ENCODE assay signal across 8 cellular contexts in the genomic region with DNA sequence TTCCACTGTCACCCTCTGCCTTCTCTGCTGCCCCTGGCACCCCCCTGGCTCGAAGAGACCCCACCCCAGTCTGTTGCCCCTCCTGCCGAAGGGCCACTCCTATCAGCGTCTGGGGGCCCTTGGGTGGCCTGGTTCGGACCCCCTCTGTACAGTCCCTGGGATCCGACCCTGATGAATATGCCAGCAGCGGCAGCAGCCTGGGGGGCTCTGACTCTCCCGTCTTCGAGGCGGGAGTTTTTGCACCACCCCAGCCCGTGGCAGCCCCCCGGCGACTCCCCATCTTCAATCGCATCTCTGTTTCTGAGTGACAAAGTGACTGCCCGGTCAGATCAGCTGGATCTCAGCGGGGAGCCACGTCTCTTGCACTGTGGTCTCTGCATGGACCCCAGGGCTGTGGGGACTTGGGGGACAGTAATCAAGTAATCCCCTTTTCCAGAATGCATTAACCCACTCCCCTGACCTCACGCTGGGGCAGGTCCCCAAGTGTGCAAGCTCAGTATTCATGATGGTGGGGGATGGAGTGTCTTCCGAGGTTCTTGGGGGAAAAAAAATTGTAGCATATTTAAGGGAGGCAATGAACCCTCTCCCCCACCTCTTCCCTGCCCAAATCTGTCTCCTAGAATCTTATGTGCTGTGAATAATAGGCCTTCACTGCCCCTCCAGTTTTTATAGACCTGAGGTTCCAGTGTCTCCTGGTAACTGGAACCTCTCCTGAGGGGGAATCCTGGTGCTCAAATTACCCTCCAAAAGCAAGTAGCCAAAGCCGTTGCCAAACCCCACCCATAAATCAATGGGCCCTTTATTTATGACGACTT.
DNase-seq lines count a peak whose midpoint lies in the region; ATAC-seq and TF ChIP-seq lines count a peak whose summit lies in the region.

No MANE protein-coding gene starts in this region.

- no peak overlapping the region for H2AFZ ChIP-seq in KMS-11 (ENCODE audit: low read depth)

- H3K79me2 ChIP-seq in KMS-11 (ENCODE audit: insufficient read depth, low read depth) = peaks cover 24% of the 10 kb centered on the region

- H3K36me3 ChIP-seq in KMS-11 (ENCODE audit: insufficient read depth) = no peaks in the 10 kb centered on the region
- no peaks in the 10 kb centered on the region for H3K36me3 ChIP-seq in WERI-Rb-1

- no peaks in the 10 kb centered on the region for H3K9me3 ChIP-seq in WERI-Rb-1 (ENCODE audit: severe bottlenecking)

- H3K27ac ChIP-seq in KMS-11 = peak overlapping the region; percentile 61
- no peak overlapping the region for H3K27ac ChIP-seq in WERI-Rb-1

- peak overlapping the region; percentile 80; the same call in 1 of the 2 replicates for H3K9ac ChIP-seq in KMS-11

- peaks cover 49% of the 10 kb centered on the region for H3K4me1 ChIP-seq in KMS-11 (ENCODE audit: low read depth, poor library complexity, severe bottlenecking)

- H3K27me3 ChIP-seq in KMS-11 (ENCODE audit: insufficient read depth, low read depth) = no peaks in the 10 kb centered on the region
- no peaks in the 10 kb centered on the region for H3K27me3 ChIP-seq in WERI-Rb-1 (ENCODE audit: insufficient read depth, low read depth, severe bottlenecking)

- H4K20me1 ChIP-seq in KMS-11 (ENCODE audit: insufficient read depth) = no peaks in the 10 kb centered on the region

- H3K4me2 ChIP-seq in KMS-11 = peak overlapping the region; percentile 71

- ATAC-seq in GM19023 (IDR thresholded peaks at IDR 0.05; ENCODE audit: unreplicated experiment) = no peak

- H3K4me3 ChIP-seq in KMS-11 (IDR thresholded peaks at IDR 0.05; ENCODE audit: insufficient read depth, low read depth, low read length) = no peak overlapping the region
- peak overlapping the region; percentile 97 for H3K4me3 ChIP-seq in fibroblast of mammary gland (ENCODE audit: control insufficient read depth, low read depth, low read length)
- peak overlapping the region; percentile 89 for H3K4me3 ChIP-seq in retinal pigment epithelial cell (ENCODE audit: low read length)
- H3K4me3 ChIP-seq in WERI-Rb-1 (ENCODE audit: low read depth, low read length) = no peak overlapping the region

- TF ChIP-seq CTCF in KMS-11 (conservative IDR thresholded peaks at IDR 0.05; ENCODE audit: low read depth, low read length) (no peak), fibroblast of mammary gland (conservative IDR thresholded peaks at IDR 0.05; ENCODE audit: control insufficient read depth, insufficient read depth, low read depth, low read length) (no peak), retinal pigment epithelial cell (conservative IDR thresholded peaks at IDR 0.05; ENCODE audit: low read depth, low read length) (no peak), WERI-Rb-1 (IDR thresholded peaks at IDR 0.05; ENCODE audit: low read depth, low read length) (no peak)

- DNase-seq in CD1c-positive myeloid dendritic cell (ENCODE audit: extremely low spot score) (peak; percentile 21), fibroblast of mammary gland (ENCODE audit: low read depth) (peak; percentile 69), retinal pigment epithelial cell (ENCODE audit: low read depth) (no peak), WERI-Rb-1 (no peak), cerebellar cortex (ENCODE audit: low spot score) (no peak)
- peak; percentile 19 to 35 for DNase-seq in activated CD4-positive, alpha-beta T cell treated with anti-CD3 and anti-CD28 coated beads, Interleukin-2, amount 50 U/mL, for 48 hours

Comparison
In these comparisons a context has a peak if more than half of its experiments do, and no peak if none do; other contexts are left out.
1. DNase-seq: peak in CD1c-positive myeloid dendritic cell (single experiment), activated CD4-positive, alpha-beta T cell treated with anti-CD3 and anti-CD28 coated beads, Interleukin-2, amount 50 U/mL, for 48 hours (2 of 2) and fibroblast of mammary gland (single experiment); none in retinal pigment epithelial cell (single experiment), WERI-Rb-1 (single experiment) and cerebellar cortex (single experiment).
2. H3K4me3 ChIP-seq: peak in fibroblast of mammary gland (single experiment) and retinal pigment epithelial cell (single experiment); none in KMS-11 (single experiment) and WERI-Rb-1 (single experiment).